In genomic region chr11:117481885-117482284, GRCh38 we compare ENCODE assay signal across 8 cellular contexts.
"Had no signal": no experiment of that assay in that cellular context is flagged by ENCODE, and none has a peak within 500 bp of the region (broad histone marks: within the 10 kb centered on the region; RNA-seq: fewer than 3 reads in every experiment).

No MANE protein-coding gene starts in this region.

- ATAC-seq: GM12878 had no signal

- H3K4me3 ChIP-seq: GM12878 had no signal

- DNase-seq: GDM1, GF-D8 had no signal

- FAIRE-seq: G401.6, GM12878, GM12891, GM12892, GM18507, GM19239 had no signal
